ENCODE assay signal across 24 cellular contexts in genomic region chr13:66009241-66009640, GRCh38.
"Had no signal": no experiment of that assay in that cellular context is flagged by ENCODE, and none has a peak within 500 bp of the region (broad histone marks: within the 10 kb centered on the region; RNA-seq: fewer than 3 reads in every experiment).

No MANE protein-coding gene starts in this region.

- H3K36me3 Mint-ChIP-seq: mesothelial cell of epicardium; naive B cell; natural killer cell; neural progenitor cell; stimulated activated naive B cell treated with anti-CD40 and anti-IgM and Interleukin-4, amounts not matched to agents 10 μg/mL and 1 μg/mL and 100 μg/mL, for 72 hours had no signal

- ATAC-seq: natural killer cell; psoas muscle; right lobe of liver; stimulated activated naive B cell treated with anti-CD40 and anti-IgM and Interleukin-4, amounts not matched to agents 10 μg/mL and 1 μg/mL and 100 μg/mL, for 72 hours; upper lobe of right lung had no signal

- H3K4me3 ChIP-seq: left ventricle myocardium inferior, lung, neural progenitor cell, psoas muscle, right lobe of liver, smooth muscle cell, tibial artery, upper lobe of right lung had no signal

- H3K9me3 ChIP-seq: neutrophil, right lobe of liver, tibial artery had no signal

- H3K27me3 ChIP-seq: neural progenitor cell, neutrophil, right lobe of liver, tibial artery, upper lobe of right lung had no signal

- H3K4me1 Mint-ChIP-seq: mesothelial cell of epicardium; naive B cell; natural killer cell; nephron progenitor cell; neural progenitor cell; stimulated activated naive B cell treated with anti-CD40 and anti-IgM and Interleukin-4, amounts not matched to agents 10 μg/mL and 1 μg/mL and 100 μg/mL, for 72 hours had no signal

- H3K27ac ChIP-seq: left ventricle myocardium inferior, neural progenitor cell, neutrophil, parathyroid adenoma, psoas muscle, right lobe of liver, tibial artery, upper lobe of right lung had no signal

- H3K27me3 Mint-ChIP-seq: naive B cell; stimulated activated naive B cell treated with anti-CD40 and anti-IgM and Interleukin-4, amounts not matched to agents 10 μg/mL and 1 μg/mL and 100 μg/mL, for 72 hours; stimulated activated naive CD8-positive, alpha-beta T cell treated with anti-CD3 and anti-CD28 coated beads, Interleukin-15, Interleukin-2, amounts not matched to agents 100 ng/mL and 50 ng/mL, for 24 hours had no signal

- H3K9me3 Mint-ChIP-seq: natural killer cell had no signal

- H3K36me3 ChIP-seq: left ventricle myocardium inferior, neural progenitor cell, neutrophil, right lobe of liver, tibial artery, upper lobe of right lung had no signal

- H3K4me1 ChIP-seq: left ventricle myocardium inferior, neural progenitor cell, parathyroid adenoma, psoas muscle, right lobe of liver, tibial artery, upper lobe of right lung had no signal

- H3K4me3 Mint-ChIP-seq: mesothelial cell of epicardium; naive B cell; natural killer cell; nephron progenitor cell; neural progenitor cell; stimulated activated naive B cell treated with anti-CD40 and anti-IgM and Interleukin-4, amounts not matched to agents 10 μg/mL and 1 μg/mL and 100 μg/mL, for 72 hours; stimulated activated naive CD8-positive, alpha-beta T cell treated with anti-CD3 and anti-CD28 coated beads, Interleukin-15, Interleukin-2, amounts not matched to agents 100 ng/mL and 50 ng/mL, for 24 hours had no signal

- DNase-seq: head of caudate nucleus; hippocampal formation; left ventricle myocardium inferior; mesendoderm; naive B cell; natural killer cell; nephron progenitor cell; occipital lobe; psoas muscle; right lobe of liver; stimulated activated CD4-positive, alpha-beta T cell treated with anti-CD3 and anti-CD28 coated beads, Interleukin-2, amount 100 ng/mL, for 24 hours; stimulated activated CD4-positive, alpha-beta T cell treated with anti-CD3 and anti-CD28 coated beads, Interleukin-4, amount 100 ng/mL, for 1 hour; stimulated activated naive B cell treated with anti-CD40 and anti-IgM and Interleukin-4, amounts not matched to agents 10 μg/mL and 1 μg/mL and 100 μg/mL, for 72 hours; substantia nigra; tibial artery; trophoblast cell; upper lobe of right lung had no signal

- H3K27ac Mint-ChIP-seq: mesothelial cell of epicardium; naive B cell; natural killer cell; nephron progenitor cell; neural progenitor cell; stimulated activated naive B cell treated with anti-CD40 and anti-IgM and Interleukin-4, amounts not matched to agents 10 μg/mL and 1 μg/mL and 100 μg/mL, for 72 hours; stimulated activated naive CD8-positive, alpha-beta T cell treated with anti-CD3 and anti-CD28 coated beads, Interleukin-15, Interleukin-2, amounts not matched to agents 100 ng/mL and 50 ng/mL, for 24 hours had no signal
